Comparison of ENCODE assay signal across 8 cellular contexts in the genomic region with DNA sequence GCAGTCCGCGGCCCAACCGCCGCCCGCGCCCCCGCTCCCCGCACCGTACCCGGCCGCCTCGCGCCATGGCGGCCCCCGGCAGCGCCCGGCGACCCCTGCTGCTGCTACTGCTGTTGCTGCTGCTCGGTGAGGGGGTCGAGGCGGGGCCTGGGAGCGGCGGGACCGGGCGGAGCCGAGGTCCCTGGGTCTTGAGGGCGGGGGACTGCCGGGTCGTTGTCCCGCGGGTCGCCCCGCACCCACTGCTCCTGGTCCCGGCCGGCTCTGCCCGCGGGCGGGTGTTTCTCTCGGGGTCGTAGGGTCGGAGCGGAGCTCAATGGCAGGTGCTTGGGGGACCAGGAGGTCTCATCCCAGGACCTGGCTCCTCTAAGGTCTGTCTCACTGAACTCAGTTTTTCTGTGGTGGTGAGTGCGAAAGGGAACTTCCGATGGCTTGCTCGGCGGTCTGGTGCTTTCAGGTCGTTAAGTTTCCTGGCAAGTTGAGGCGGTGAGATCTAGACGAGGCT. TPM values are rescaled to one million over a fixed set of nuclear protein-coding genes. Genes with fewer than 3 reads are reported as not detected.
DNase-seq lines count a peak whose midpoint lies in the region; ATAC-seq and TF ChIP-seq lines count a peak whose summit lies in the region.

No MANE protein-coding gene starts in this region.

- H3K4me1 ChIP-seq in mesenchymal stem cell (ENCODE audit: control insufficient read depth, insufficient read depth, low read depth, low read length), result peaks cover 8% of the 10 kb centered on the region

- H2AK5ac ChIP-seq in mesenchymal stem cell (ENCODE audit: low read length, severe bottlenecking), result no peak overlapping the region

- H2BK15ac ChIP-seq in mesenchymal stem cell (ENCODE audit: low read depth, poor library complexity, severe bottlenecking), result peak overlapping the region; percentile 57

- H3K9me3 ChIP-seq in mesenchymal stem cell (ENCODE audit: control insufficient read depth, low read length), result no peaks in the 10 kb centered on the region

- ATAC-seq in HG03060 (IDR thresholded peaks at IDR 0.05; ENCODE audit: low read depth, unreplicated experiment), result peak; percentile 12

- H3K27me3 ChIP-seq in brain microvascular endothelial cell (replicated peaks), result no peaks in the 10 kb centered on the region
- H3K27me3 ChIP-seq in mesenchymal stem cell (ENCODE audit: control insufficient read depth in 1 of 2, insufficient read depth in 1 of 2, low read length in 2 of 2), result no peaks in the 10 kb centered on the region

- peak overlapping the region; percentile 97 for H3K9ac ChIP-seq in mesenchymal stem cell (ENCODE audit: low read length)

- peak overlapping the region; percentile 22 for H2BK5ac ChIP-seq in mesenchymal stem cell (ENCODE audit: low read depth, low read length, poor library complexity, severe bottlenecking)

- WGBS in mesenchymal stem cell, result under 1% methylated on average over 49 of the region's 49 CpGs

- peak overlapping the region; percentile 87 for H2AFZ ChIP-seq in mesenchymal stem cell (ENCODE audit: low read depth, low read length)

- no peaks in the 10 kb centered on the region for H3K36me3 ChIP-seq in brain microvascular endothelial cell (replicated peaks)
- no peaks in the 10 kb centered on the region for H3K36me3 ChIP-seq in mesenchymal stem cell (ENCODE audit: control insufficient read depth in 1 of 2, insufficient read depth in 2 of 2, low read depth in 1 of 2, low read length in 2 of 2)

- peak overlapping the region; percentile 94 for H3K18ac ChIP-seq in mesenchymal stem cell (ENCODE audit: low read depth in 1 of 2, low read length in 2 of 2)

- no peak for TF ChIP-seq CTCF in brain microvascular endothelial cell (IDR thresholded peaks at IDR 0.05; ENCODE audit: low read depth, low read length, missing control alignments)

- peak overlapping the region; percentile 74 for H3K4me2 ChIP-seq in mesenchymal stem cell (ENCODE audit: low read length, poor library complexity, severe bottlenecking)

- peak overlapping the region; percentile 54 for H2BK120ac ChIP-seq in mesenchymal stem cell (ENCODE audit: low read depth, low read length)

- H2BK12ac ChIP-seq in mesenchymal stem cell (ENCODE audit: low read length in 2 of 2), result no peak overlapping the region

- in situ Hi-C loops in brain microvascular endothelial cell (cut with HindIII; ENCODE audit: low pct_ligation_motif_present, low sequenced_read_pairs), result no loop called here

- peak overlapping the region; percentile 97 for H4K91ac ChIP-seq in mesenchymal stem cell (ENCODE audit: low read length)

- H3K4ac ChIP-seq in mesenchymal stem cell (ENCODE audit: low read depth in 1 of 2, low read length in 2 of 2), result peak overlapping the region; percentile 91 to 92

- H3K4me3 ChIP-seq in brain microvascular endothelial cell (ENCODE audit: low read depth, low read length) (peak overlapping the region; percentile 86), mesenchymal stem cell (ENCODE audit: insufficient read depth in 1 of 2, low read depth in 1 of 2, low read length in 2 of 2) (peak overlapping the region; percentile 89 to 100)

- H3K23ac ChIP-seq in mesenchymal stem cell (ENCODE audit: low read length in 2 of 2), result no peak overlapping the region

- DNase-seq in activated T-cell treated with anti-CD3 and anti-CD28 coated beads for 1 hour (ENCODE audit: low read depth) (peak; percentile 20), T-helper 2 cell (peak in 4 of 5 experiments; percentile 18 to 78 (median 54)), brain microvascular endothelial cell (no peak), mesenchymal stem cell (peak; percentile 51), HuH-7.5 (ENCODE audit: low spot score) (no peak)
- no peak for DNase-seq in activated T-cell treated with anti-CD3 and anti-CD28 coated beads, Interleukin-2, amount 50 U/mL, for 1 hour
- DNase-seq in stimulated activated CD8-positive, alpha-beta memory T cell treated with anti-CD3 and anti-CD28 coated beads, Interleukin-4, amount 100 ng/mL, for 4 hours (ENCODE audit: low read depth in 2 of 2, low spot score in 1 of 2), result peak; percentile 15 to 25

- peak overlapping the region; percentile 91 for H4K8ac ChIP-seq in mesenchymal stem cell (ENCODE audit: low read length)

- no peaks in the 10 kb centered on the region for H3K79me1 ChIP-seq in mesenchymal stem cell (replicated peaks; ENCODE audit: low read length, poor library complexity, severe bottlenecking)

- H3K14ac ChIP-seq in mesenchymal stem cell (ENCODE audit: low read length in 2 of 2), result peak overlapping the region in 1 of 2 experiments; percentile 9

- H3K27ac ChIP-seq in brain microvascular endothelial cell (peak overlapping the region; percentile 65), mesenchymal stem cell (ENCODE audit: low read length, poor library complexity, severe bottlenecking) (peak overlapping the region; percentile 38)

RNA-seq across cellular contexts. Expression of a gene that starts 0.4 kb away (rescaled TPM):
- 393 TPM for polyA plus RNA-seq in mesenchymal stem cell (2013, experiment 1 of 2)
- 389 TPM for polyA plus RNA-seq in mesenchymal stem cell (2013, experiment 2 of 2)

Comparison
In these comparisons a context has a peak if more than half of its experiments do, and no peak if none do; other contexts are left out.
1. DNase-seq: peak in activated T-cell treated with anti-CD3 and anti-CD28 coated beads for 1 hour (single experiment), T-helper 2 cell (4 of 5), mesenchymal stem cell (single experiment) and stimulated activated CD8-positive, alpha-beta memory T cell treated with anti-CD3 and anti-CD28 coated beads, Interleukin-4, amount 100 ng/mL, for 4 hours (2 of 2); none in activated T-cell treated with anti-CD3 and anti-CD28 coated beads, Interleukin-2, amount 50 U/mL, for 1 hour (single experiment), brain microvascular endothelial cell (single experiment) and HuH-7.5 (single experiment).